ENCODE assay signal across 8 cellular contexts in the genomic region with DNA sequence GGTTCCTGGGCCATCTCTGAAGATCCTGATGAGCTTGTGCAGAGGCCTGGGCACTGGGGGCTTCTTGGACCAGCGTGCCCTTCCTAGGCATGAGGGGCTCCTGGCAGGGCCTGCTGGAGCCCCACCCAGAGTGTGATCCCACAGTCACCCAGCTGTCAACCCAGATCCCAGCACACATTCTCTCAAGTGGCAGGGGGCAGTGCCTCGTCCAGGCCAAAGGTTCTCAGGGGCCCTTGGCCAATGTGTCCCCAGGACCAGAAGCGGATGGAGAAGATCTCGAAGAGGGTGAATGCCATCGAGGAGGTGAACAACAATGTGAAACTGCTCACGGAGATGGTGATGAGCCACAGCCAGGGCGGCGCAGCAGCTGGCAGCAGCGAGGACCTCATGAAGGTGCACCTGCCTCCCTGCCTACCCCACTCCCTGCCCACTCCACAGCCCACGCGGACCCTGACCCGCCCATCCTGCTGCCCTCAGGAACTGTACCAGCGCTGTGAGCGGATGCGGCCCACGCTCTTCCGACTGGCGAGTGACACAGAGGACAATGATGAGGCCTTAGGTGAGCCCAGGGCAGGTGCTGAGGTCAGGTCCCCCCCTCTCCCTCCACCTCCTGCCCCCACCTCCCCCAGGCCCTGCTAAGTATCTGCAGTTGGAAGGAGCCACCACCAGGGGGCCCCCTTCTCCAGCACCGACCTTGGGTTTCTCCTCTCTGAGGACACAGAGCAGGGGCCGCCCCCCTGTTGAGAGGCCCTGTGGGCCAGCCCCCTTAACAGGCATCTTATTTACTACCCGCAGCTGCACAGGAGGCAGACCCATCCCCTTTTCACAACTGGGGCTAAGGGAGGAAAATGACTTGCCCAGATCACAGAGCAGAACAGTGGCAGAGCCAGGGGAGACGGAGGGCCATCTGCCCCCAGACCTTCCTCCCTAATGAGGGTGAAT.
DNase-seq lines count a peak whose midpoint lies in the region; ATAC-seq and TF ChIP-seq lines count a peak whose summit lies in the region.

No MANE protein-coding gene starts in this region.

- no peak for TF ChIP-seq EP300 in Ishikawa (IDR thresholded peaks at IDR 0.05; ENCODE audit: borderline replicate concordance)

- ATAC-seq in HG03280 (IDR thresholded peaks at IDR 0.05; ENCODE audit: unreplicated experiment) (no peak), HG02642 (IDR thresholded peaks at IDR 0.05; ENCODE audit: poor library complexity, unreplicated experiment) (no peak)

- peak; percentile 39 for DNase-seq in T1000 (lab: John Stamatoyannopoulos, UW)
- peak; percentile 77 for DNase-seq in astrocyte of the hippocampus (ENCODE audit: low read depth, low spot score)
- DNase-seq in iPS-NIHi7 (ENCODE audit: extremely low spot score), result peak; percentile 90
- peak; percentile 76 for DNase-seq in stimulated activated CD4-positive, alpha-beta T cell treated with anti-CD3 and anti-CD28 coated beads, Interleukin-1b, Interleukin-23, amount 100 ng/mL, for 48 hours

- no peaks in the 10 kb centered on the region for H3K9me2 ChIP-seq in DOHH2 (replicated peaks; ENCODE audit: control insufficient read depth, low read length)

- peaks cover 55% of the 10 kb centered on the region for H3K4me1 ChIP-seq in DOHH2 (ENCODE audit: control insufficient read depth, low read length)

- H3K79me2 ChIP-seq in DOHH2 (ENCODE audit: control insufficient read depth, low read length), result peaks cover 7% of the 10 kb centered on the region

- no peak overlapping the region for H3K4me3 ChIP-seq in DOHH2 (ENCODE audit: low read length)

- H3K27ac ChIP-seq in DOHH2 (ENCODE audit: low read depth, low read length), result no peak overlapping the region

- peak; percentile 66 for TF ChIP-seq RAD21 in Ishikawa (IDR thresholded peaks at IDR 0.05; ENCODE audit: low read depth)

- TF ChIP-seq CTCF in DOHH2 (IDR thresholded peaks at IDR 0.05; ENCODE audit: low read depth, low read length, poor library complexity, severe bottlenecking), result peak; percentile 95

- H4K20me1 ChIP-seq in DOHH2 (ENCODE audit: control insufficient read depth, insufficient read depth, low read depth, low read length), result no peaks in the 10 kb centered on the region

- 0 out of 2 replicates have a peak, but pooled peaks cover 6% of the 10 kb centered on the region for H3F3A ChIP-seq in DOHH2 (ENCODE audit: control insufficient read depth, insufficient read depth)

- H3K27me3 ChIP-seq in DOHH2 (ENCODE audit: control insufficient read depth, low read length), result no peaks in the 10 kb centered on the region

- H3K36me3 ChIP-seq in DOHH2 (ENCODE audit: control insufficient read depth, low read length), result peaks cover 88% of the 10 kb centered on the region

- no peak overlapping the region for H3K4me2 ChIP-seq in DOHH2 (ENCODE audit: low read length)

- no peaks in the 10 kb centered on the region for H3K9me3 ChIP-seq in DOHH2 (ENCODE audit: control insufficient read depth, insufficient read depth, low read length)

TF ChIP-seq in Ishikawa, 13 proteins besides CTCF, POLR2A, EP300 and RAD21:
- 0 out of 2 replicates have a peak, but pooled peaks have one; percentile 68 for TF ChIP-seq ZBTB7A (IDR thresholded peaks at IDR 0.05; ENCODE audit: low read depth)
- TF ChIP-seq, protein P1, sequence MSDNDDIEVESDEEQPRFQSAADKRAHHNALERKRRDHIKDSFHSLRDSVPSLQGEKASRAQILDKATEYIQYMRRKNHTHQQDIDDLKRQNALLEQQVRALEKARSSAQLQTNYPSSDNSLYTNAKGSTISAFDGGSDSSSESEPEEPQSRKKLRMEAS (IDR thresholded peaks at IDR 0.05), result no peak

Comparison
In these comparisons a context has a peak if more than half of its experiments do, and no peak if none do; other contexts are left out.
1. DNase-seq: peak in every context shown above with its lines; median percentile 90 in iPS-NIHi7; 77 in astrocyte of the hippocampus; 76 in stimulated activated CD4-positive, alpha-beta T cell treated with anti-CD3 and anti-CD28 coated beads, Interleukin-1b, Interleukin-23, amount 100 ng/mL, for 48 hours; 39 in T1000.